Comparison of ENCODE assay signal across 10 cellular contexts in genomic region chr5:53917095-53917494, GRCh38.
DNase-seq lines count a peak whose midpoint lies in the region; ATAC-seq and TF ChIP-seq lines count a peak whose summit lies in the region.
"Had no signal": no experiment of that assay in that cellular context is flagged by ENCODE, and none has a peak within 500 bp of the region (broad histone marks: within the 10 kb centered on the region; RNA-seq: fewer than 3 reads in every experiment).

No MANE protein-coding gene starts in this region.

- peaks cover 2% of the 10 kb centered on the region for H3K27me3 Mint-ChIP-seq in endothelial cell (ENCODE audit: unreplicated experiment)
- no peaks in the 10 kb centered on the region for H3K27me3 Mint-ChIP-seq in neural progenitor cell (ENCODE audit: insufficient read depth, low read depth)

- no peaks in the 10 kb centered on the region for H4K20me1 ChIP-seq in OCI-LY3 (ENCODE audit: insufficient read depth, low read length)
- no peaks in the 10 kb centered on the region for H4K20me1 ChIP-seq in neural progenitor cell (ENCODE audit: low read depth)

- H3K4me1 Mint-ChIP-seq in endothelial cell (ENCODE audit: unreplicated experiment) (peaks cover 20% of the 10 kb centered on the region), neural progenitor cell (peaks cover 7% of the 10 kb centered on the region)

- intact Hi-C loops in posterior vena cava (cut with DNase I): no loop called here
- intact Hi-C loops in heart right ventricle (cut with DNase I): no loop called here

- H3K9me3 ChIP-seq in OCI-LY3 (ENCODE audit: insufficient read depth, low read length): no peaks in the 10 kb centered on the region
- H3K9me3 ChIP-seq in neural progenitor cell (ENCODE audit: low read depth): no peaks in the 10 kb centered on the region
- H3K9me3 ChIP-seq in heart right ventricle: no peaks in the 10 kb centered on the region

- H3K27ac Mint-ChIP-seq in endothelial cell (ENCODE audit: unreplicated experiment): no peak overlapping the region
- H3K27ac Mint-ChIP-seq in neural progenitor cell: peak overlapping the region; percentile 33

- H2AFZ ChIP-seq in OCI-LY3 (ENCODE audit: low read depth, low read length) (no peak overlapping the region), neural progenitor cell (replicated peaks) (no peak overlapping the region)

- peak; percentile 82 for DNase-seq in EH (ENCODE audit: low read depth)
- DNase-seq in endothelial cell (ENCODE audit: low spot score): no peak
- DNase-seq in neural progenitor cell (ENCODE audit: low spot score): no peak
- DNase-seq in posterior vena cava (ENCODE audit: low spot score): no peak
- no peak for DNase-seq in globus pallidus (ENCODE audit: low spot score)
- DNase-seq in stimulated activated CD4-positive, alpha-beta T cell treated with anti-CD3 and anti-CD28 coated beads, Interleukin-15, amount 100 ng/mL, for 24 hours: no peak
- DNase-seq in heart right ventricle: no peak
- DNase-seq: T-helper 9 cell had no signal

- H3K4me3 Mint-ChIP-seq in endothelial cell (ENCODE audit: unreplicated experiment) (no peak overlapping the region), neural progenitor cell (no peak overlapping the region)
- H3K4me3 Mint-ChIP-seq: nephron had no signal

- no peak overlapping the region for H3K4me3 ChIP-seq in OCI-LY3 (ENCODE audit: low read length)
- H3K4me3 ChIP-seq in neural progenitor cell: no peak overlapping the region
- H3K4me3 ChIP-seq in heart right ventricle: no peak overlapping the region

- H3K4me2 ChIP-seq in OCI-LY3 (ENCODE audit: low read length) (no peak overlapping the region), neural progenitor cell (no peak overlapping the region)

- peaks cover 5% of the 10 kb centered on the region for H3K36me3 Mint-ChIP-seq in endothelial cell (ENCODE audit: low read depth, unreplicated experiment)
- H3K36me3 Mint-ChIP-seq in neural progenitor cell: no peaks in the 10 kb centered on the region

- H3K27ac ChIP-seq in OCI-LY3 (ENCODE audit: low read length) (no peak overlapping the region), neural progenitor cell (no peak overlapping the region), heart right ventricle (no peak overlapping the region)

- H3F3A ChIP-seq in neural progenitor cell (ENCODE audit: low read depth): no peaks in the 10 kb centered on the region

- H3K9ac ChIP-seq in OCI-LY3 (ENCODE audit: low read length) (no peak overlapping the region), neural progenitor cell (no peak overlapping the region)

- H3K27me3 ChIP-seq in OCI-LY3 (ENCODE audit: low read depth, low read length): no peaks in the 10 kb centered on the region
- H3K27me3 ChIP-seq in neural progenitor cell: no peaks in the 10 kb centered on the region
- H3K27me3 ChIP-seq in heart right ventricle: no peaks in the 10 kb centered on the region

- TF ChIP-seq CTCF in OCI-LY3 (IDR thresholded peaks at IDR 0.05; ENCODE audit: low read depth, low read length) (peak; percentile 9; the same call in 1 of the 2 replicates), endothelial cell (IDR thresholded peaks at IDR 0.05; ENCODE audit: unreplicated experiment) (peak; percentile 27), neural progenitor cell (IDR thresholded peaks at IDR 0.05) (peak; percentile 17), heart right ventricle (IDR thresholded peaks at IDR 0.05) (no peak)

- H3K79me2 ChIP-seq in OCI-LY3 (ENCODE audit: low read length): no peaks in the 10 kb centered on the region
- H3K79me2 ChIP-seq in neural progenitor cell (ENCODE audit: low read depth): no peaks in the 10 kb centered on the region

- no peaks in the 10 kb centered on the region for H3K4me1 ChIP-seq in OCI-LY3 (ENCODE audit: low read length)
- H3K4me1 ChIP-seq in neural progenitor cell: peaks cover 13% of the 10 kb centered on the region
- peaks cover 0 to 14% (median 0%) of the 10 kb centered on the region in 9 donors for H3K4me1 ChIP-seq in heart right ventricle

- H3K36me3 ChIP-seq in OCI-LY3 (replicated peaks; ENCODE audit: low read depth, low read length) (no peaks in the 10 kb centered on the region), neural progenitor cell (no peaks in the 10 kb centered on the region), heart right ventricle (peaks cover 0 to 5% (median 0%) of the 10 kb centered on the region in 9 donors)

- H3K9me3 Mint-ChIP-seq in endothelial cell (ENCODE audit: unreplicated experiment) (no peaks in the 10 kb centered on the region), neural progenitor cell (no peaks in the 10 kb centered on the region)
- H3K9me3 Mint-ChIP-seq: nephron had no signal

- no peak for ATAC-seq in heart right ventricle

Comparison
In these comparisons a context has a peak if more than half of its experiments do, and no peak if none do; other contexts are left out.
1. CTCF ChIP-seq: peak in OCI-LY3 (single experiment), endothelial cell (single experiment) and neural progenitor cell (single experiment); none in heart right ventricle (0 of 9).